Comparison of ENCODE assay signal across 1 cellular context in genomic region chr1:234372011-234372757, GRCh38.
TF ChIP-seq lines count a peak whose summit lies in the region.

No MANE protein-coding gene starts in this region.

TF ChIP-seq in H1, 55 proteins besides CTCF, POLR2A, EP300 and RAD21 (continued from another document):
- TF ChIP-seq SIX5 (IDR thresholded peaks at IDR 0.05; ENCODE audit: low read depth, low read length) (no peak), SP2 (IDR thresholded peaks at IDR 0.05; ENCODE audit: low read length) (no peak), SP1 (IDR thresholded peaks at IDR 0.05; ENCODE audit: low read depth, low read length) (no peak), SRF (IDR thresholded peaks at IDR 0.05; ENCODE audit: low read depth, low read length) (no peak), ATF3 (IDR thresholded peaks at IDR 0.05; ENCODE audit: insufficient read depth, low read depth, low read length) (no peak)
